1 cellular context compared by ENCODE assay signal in the genomic region with DNA sequence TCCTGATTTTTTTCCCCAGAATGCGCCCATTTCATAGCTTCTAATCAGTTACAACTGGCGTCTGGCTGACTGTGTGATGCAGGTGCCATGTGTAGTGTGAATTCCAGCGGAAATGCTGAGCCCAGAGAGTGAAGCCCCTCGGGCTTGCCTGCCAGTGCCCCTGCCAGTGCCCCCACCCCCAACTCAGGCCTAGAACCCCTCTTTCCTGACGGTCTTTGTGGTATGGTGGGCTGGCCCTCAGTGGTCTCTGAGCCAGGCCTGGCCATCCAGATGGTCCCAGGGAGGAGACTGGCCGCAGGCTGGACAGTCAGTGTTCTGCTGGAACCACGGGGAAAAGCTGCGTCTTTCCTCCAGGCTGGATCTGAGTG.
TF ChIP-seq lines count a peak whose summit lies in the region.

No MANE protein-coding gene starts in this region.

TF ChIP-seq in WTC11, 78 proteins besides CTCF, POLR2A, EP300 and RAD21 (continued from another document):
- TF ChIP-seq, protein P1, sequence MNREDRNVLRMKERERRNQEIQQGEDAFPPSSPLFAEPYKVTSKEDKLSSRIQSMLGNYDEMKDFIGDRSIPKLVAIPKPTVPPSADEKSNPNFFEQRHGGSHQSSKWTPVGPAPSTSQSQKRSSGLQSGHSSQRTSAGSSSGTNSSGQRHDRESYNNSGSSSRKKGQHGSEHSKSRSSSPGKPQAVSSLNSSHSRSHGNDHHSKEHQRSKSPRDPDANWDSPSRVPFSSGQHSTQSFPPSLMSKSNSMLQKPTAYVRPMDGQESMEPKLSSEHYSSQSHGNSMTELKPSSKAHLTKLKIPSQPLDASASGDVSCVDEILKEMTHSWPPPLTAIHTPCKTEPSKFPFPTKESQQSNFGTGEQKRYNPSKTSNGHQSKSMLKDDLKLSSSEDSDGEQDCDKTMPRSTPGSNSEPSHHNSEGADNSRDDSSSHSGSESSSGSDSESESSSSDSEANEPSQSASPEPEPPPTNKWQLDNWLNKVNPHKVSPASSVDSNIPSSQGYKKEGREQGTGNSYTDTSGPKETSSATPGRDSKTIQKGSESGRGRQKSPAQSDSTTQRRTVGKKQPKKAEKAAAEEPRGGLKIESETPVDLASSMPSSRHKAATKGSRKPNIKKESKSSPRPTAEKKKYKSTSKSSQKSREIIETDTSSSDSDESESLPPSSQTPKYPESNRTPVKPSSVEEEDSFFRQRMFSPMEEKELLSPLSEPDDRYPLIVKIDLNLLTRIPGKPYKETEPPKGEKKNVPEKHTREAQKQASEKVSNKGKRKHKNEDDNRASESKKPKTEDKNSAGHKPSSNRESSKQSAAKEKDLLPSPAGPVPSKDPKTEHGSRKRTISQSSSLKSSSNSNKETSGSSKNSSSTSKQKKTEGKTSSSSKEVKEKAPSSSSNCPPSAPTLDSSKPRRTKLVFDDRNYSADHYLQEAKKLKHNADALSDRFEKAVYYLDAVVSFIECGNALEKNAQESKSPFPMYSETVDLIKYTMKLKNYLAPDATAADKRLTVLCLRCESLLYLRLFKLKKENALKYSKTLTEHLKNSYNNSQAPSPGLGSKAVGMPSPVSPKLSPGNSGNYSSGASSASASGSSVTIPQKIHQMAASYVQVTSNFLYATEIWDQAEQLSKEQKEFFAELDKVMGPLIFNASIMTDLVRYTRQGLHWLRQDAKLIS (CRISPR knock-in tag; IDR thresholded peaks at IDR 0.05; ENCODE audit: borderline replicate concordance), result no peak
- TF ChIP-seq ZNF138 (CRISPR knock-in tag; conservative IDR thresholded peaks at IDR 0.05) (no peak), ELF4 (CRISPR knock-in tag; IDR thresholded peaks at IDR 0.05; ENCODE audit: low read depth) (no peak), NFATC4 (CRISPR knock-in tag; IDR thresholded peaks at IDR 0.05) (no peak), ZNF263 (CRISPR knock-in tag; IDR thresholded peaks at IDR 0.05; ENCODE audit: low read depth) (no peak), ETV6 (CRISPR knock-in tag; IDR thresholded peaks at IDR 0.05) (no peak), TCF7 (CRISPR knock-in tag; IDR thresholded peaks at IDR 0.05; ENCODE audit: low read depth) (no peak), ZBTB21 (CRISPR knock-in tag; IDR thresholded peaks at IDR 0.05; ENCODE audit: borderline replicate concordance) (no peak), STAT6 (CRISPR knock-in tag; conservative IDR thresholded peaks at IDR 0.05; ENCODE audit: low read depth) (no peak)
- TF ChIP-seq, protein P2, sequence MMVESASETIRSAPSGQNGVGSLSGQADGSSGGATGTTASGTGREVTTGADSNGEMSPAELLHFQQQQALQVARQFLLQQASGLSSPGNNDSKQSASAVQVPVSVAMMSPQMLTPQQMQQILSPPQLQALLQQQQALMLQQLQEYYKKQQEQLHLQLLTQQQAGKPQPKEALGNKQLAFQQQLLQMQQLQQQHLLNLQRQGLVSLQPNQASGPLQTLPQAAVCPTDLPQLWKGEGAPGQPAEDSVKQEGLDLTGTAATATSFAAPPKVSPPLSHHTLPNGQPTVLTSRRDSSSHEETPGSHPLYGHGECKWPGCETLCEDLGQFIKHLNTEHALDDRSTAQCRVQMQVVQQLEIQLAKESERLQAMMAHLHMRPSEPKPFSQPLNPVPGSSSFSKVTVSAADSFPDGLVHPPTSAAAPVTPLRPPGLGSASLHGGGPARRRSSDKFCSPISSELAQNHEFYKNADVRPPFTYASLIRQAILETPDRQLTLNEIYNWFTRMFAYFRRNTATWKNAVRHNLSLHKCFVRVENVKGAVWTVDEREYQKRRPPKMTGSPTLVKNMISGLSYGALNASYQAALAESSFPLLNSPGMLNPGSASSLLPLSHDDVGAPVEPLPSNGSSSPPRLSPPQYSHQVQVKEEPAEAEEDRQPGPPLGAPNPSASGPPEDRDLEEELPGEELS (CRISPR knock-in tag; IDR thresholded peaks at IDR 0.05), result no peak
